Comparison of ENCODE assay signal across 17 cellular contexts in the genomic region with DNA sequence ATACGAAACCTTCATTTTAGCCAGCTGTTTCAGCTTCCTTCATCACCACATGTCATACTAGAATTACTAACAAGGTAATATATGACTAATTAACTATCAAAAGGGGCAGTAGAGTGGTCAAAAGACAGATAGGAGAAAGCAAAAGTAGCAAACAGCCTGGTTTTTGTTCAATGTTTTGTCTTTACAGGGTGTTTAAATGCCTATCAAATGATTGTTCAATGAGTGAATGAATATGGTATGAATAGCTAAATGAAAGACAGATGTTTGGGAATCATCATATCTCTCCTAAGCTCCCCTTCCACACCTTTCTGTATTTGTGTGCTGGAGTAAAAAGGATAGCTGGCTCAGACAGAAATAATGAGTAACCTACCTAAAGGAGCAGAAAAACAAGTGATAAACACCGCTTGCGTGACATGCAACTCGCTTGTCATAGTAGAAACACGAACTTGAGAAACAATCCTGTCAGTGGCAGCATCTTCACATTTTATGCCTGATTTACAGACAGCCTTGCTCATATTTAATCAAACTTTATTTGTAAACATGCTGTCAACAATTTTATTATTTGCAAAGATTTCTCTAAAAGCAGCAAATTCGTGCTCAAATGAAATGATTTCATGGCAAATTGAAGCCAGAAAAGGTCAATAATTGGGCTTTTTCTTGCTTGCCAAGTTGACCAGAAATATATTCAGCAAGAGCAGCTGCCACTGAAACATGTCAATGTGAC. TPM values are rescaled to one million over a fixed set of nuclear protein-coding genes. Genes with fewer than 3 reads are reported as not detected.
DNase-seq lines count a peak whose midpoint lies in the region; ATAC-seq and TF ChIP-seq lines count a peak whose summit lies in the region.
"Had no signal": no experiment of that assay in that cellular context is flagged by ENCODE, and none has a peak within 500 bp of the region (broad histone marks: within the 10 kb centered on the region; RNA-seq: fewer than 3 reads in every experiment).

No MANE protein-coding gene starts in this region.

- no peak overlapping the region for H3K4me3 Mint-ChIP-seq in stimulated activated naive B cell treated with anti-CD40 and anti-IgM and Interleukin-4, amounts not matched to agents 10 μg/mL and 1 μg/mL and 100 μg/mL, for 72 hours
- no peak overlapping the region for H3K4me3 Mint-ChIP-seq in type B pancreatic cell
- H3K4me3 Mint-ChIP-seq: activated naive CD8-positive, alpha-beta T cell treated with anti-CD3 and anti-CD28 coated beads for 36 hours had no signal

- H3K27me3 ChIP-seq in fibroblast of lung (ENCODE audit: control insufficient read depth, insufficient read depth, low read length): no peaks in the 10 kb centered on the region

- TF ChIP-seq CTCF in fibroblast of lung (conservative IDR thresholded peaks at IDR 0.05 in 1 of 2, IDR thresholded peaks at IDR 0.05 in 1 of 2; ENCODE audit: low read depth in 1 of 2, low read length in 2 of 2): no peak
- no peak for TF ChIP-seq CTCF in type B pancreatic cell (conservative IDR thresholded peaks at IDR 0.05)

- no peak overlapping the region for H2AFZ ChIP-seq in fibroblast of lung (ENCODE audit: low read length)

- H3K4me1 Mint-ChIP-seq in stimulated activated naive B cell treated with anti-CD40 and anti-IgM and Interleukin-4, amounts not matched to agents 10 μg/mL and 1 μg/mL and 100 μg/mL, for 72 hours: no peaks in the 10 kb centered on the region
- no peaks in the 10 kb centered on the region for H3K4me1 Mint-ChIP-seq in type B pancreatic cell (ENCODE audit: unreplicated experiment)
- H3K4me1 Mint-ChIP-seq: activated naive CD8-positive, alpha-beta T cell treated with anti-CD3 and anti-CD28 coated beads for 36 hours had no signal

- H3K9me3 Mint-ChIP-seq in stimulated activated naive B cell treated with anti-CD40 and anti-IgM and Interleukin-4, amounts not matched to agents 10 μg/mL and 1 μg/mL and 100 μg/mL, for 72 hours: peaks cover 0 to 5% of the 10 kb centered on the region in 2 donors
- no peaks in the 10 kb centered on the region for H3K9me3 Mint-ChIP-seq in type B pancreatic cell
- H3K9me3 Mint-ChIP-seq: activated naive CD8-positive, alpha-beta T cell treated with anti-CD3 and anti-CD28 coated beads for 36 hours had no signal

- no peaks in the 10 kb centered on the region for H3K27me3 Mint-ChIP-seq in stimulated activated naive B cell treated with anti-CD40 and anti-IgM and Interleukin-4, amounts not matched to agents 10 μg/mL and 1 μg/mL and 100 μg/mL, for 72 hours
- H3K27me3 Mint-ChIP-seq in type B pancreatic cell: peaks cover 14% of the 10 kb centered on the region
- H3K27me3 Mint-ChIP-seq: progenitor cell of endocrine pancreas had no signal

- H3K9me3 ChIP-seq in fibroblast of lung (ENCODE audit: control insufficient read depth, insufficient read depth, low read depth, low read length): no peaks in the 10 kb centered on the region

- peak; percentile 74 for DNase-seq in EH (ENCODE audit: low read depth)
- peak in 1 of 2 donors; percentile 38 for DNase-seq in fibroblast of lung (ENCODE audit: low read depth in 2 of 2)
- no peak for DNase-seq in activated gamma-delta T cell treated with Interleukin-2 at 50 U/mL for 16 hours
- no peak for DNase-seq in stimulated activated naive B cell treated with anti-CD40 and anti-IgM and Interleukin-4, amounts not matched to agents 10 μg/mL and 1 μg/mL and 100 μg/mL, for 72 hours
- no peak for DNase-seq in type B pancreatic cell (ENCODE audit: extremely low spot score, unreplicated experiment)
- DNase-seq in germinal center (ENCODE audit: low spot score): no peak
- DNase-seq: activated naive CD8-positive, alpha-beta T cell treated with anti-CD3 and anti-CD28 coated beads for 36 hours; AML-193; DND-41; NCI-H2029 treated with DMSO at 0.1 percent for 48 hours; NK-92 treated with Interleukin-12 subunit alpha and Interleukin-12 subunit beta, amount 100 ng/mL, for 24 hours; stimulated activated CD4-positive, alpha-beta T cell treated with anti-CD3 and anti-CD28 coated beads, Interleukin-2, amount 100 ng/mL, for 24 hours had no signal

- no peaks in the 10 kb centered on the region for H3K36me3 Mint-ChIP-seq in stimulated activated naive B cell treated with anti-CD40 and anti-IgM and Interleukin-4, amounts not matched to agents 10 μg/mL and 1 μg/mL and 100 μg/mL, for 72 hours
- H3K36me3 Mint-ChIP-seq in type B pancreatic cell: no peaks in the 10 kb centered on the region
- H3K36me3 Mint-ChIP-seq: activated naive CD8-positive, alpha-beta T cell treated with anti-CD3 and anti-CD28 coated beads for 36 hours had no signal

- peak; percentile 90 for ATAC-seq in GM19463 (IDR thresholded peaks at IDR 0.05; ENCODE audit: unreplicated experiment)
- ATAC-seq in HG03108 (IDR thresholded peaks at IDR 0.05; ENCODE audit: unreplicated experiment): peak; percentile 80
- no peak for ATAC-seq in stimulated activated naive B cell treated with anti-CD40 and anti-IgM and Interleukin-4, amounts not matched to agents 10 μg/mL and 1 μg/mL and 100 μg/mL, for 72 hours (replicated peaks)
- ATAC-seq: esophagus mucosa had no signal

- no peaks in the 10 kb centered on the region for H4K20me1 ChIP-seq in fibroblast of lung (ENCODE audit: control insufficient read depth, extremely low read depth, insufficient read depth, low read length)

- H3K4me3 ChIP-seq in fibroblast of lung (replicated peaks in 1 of 4; ENCODE audit: control extremely low read depth in 1 of 4, insufficient read depth in 1 of 4, low read depth in 3 of 4, low read length in 4 of 4): no peak overlapping the region
- H3K4me3 ChIP-seq: SK-N-MC had no signal

- no peaks in the 10 kb centered on the region for H3K79me2 ChIP-seq in fibroblast of lung (ENCODE audit: control insufficient read depth, insufficient read depth, low read length)

- no peaks in the 10 kb centered on the region for H3K4me1 ChIP-seq in fibroblast of lung (ENCODE audit: control insufficient read depth, extremely low read depth, insufficient read depth, low read length)

- peak overlapping the region; percentile 74 for H3K4me2 ChIP-seq in fibroblast of lung (ENCODE audit: extremely low read depth, insufficient read depth, low read length)

- peak overlapping the region; percentile 2 for H3K27ac ChIP-seq in fibroblast of lung (ENCODE audit: insufficient read depth, low read length)
- H3K27ac ChIP-seq: SK-N-MC had no signal

- H3K36me3 ChIP-seq in fibroblast of lung (ENCODE audit: control insufficient read depth, insufficient read depth, low read length): no peaks in the 10 kb centered on the region

- no peak overlapping the region for H3K27ac Mint-ChIP-seq in stimulated activated naive B cell treated with anti-CD40 and anti-IgM and Interleukin-4, amounts not matched to agents 10 μg/mL and 1 μg/mL and 100 μg/mL, for 72 hours
- H3K27ac Mint-ChIP-seq in type B pancreatic cell: no peak overlapping the region
- H3K27ac Mint-ChIP-seq: activated naive CD8-positive, alpha-beta T cell treated with anti-CD3 and anti-CD28 coated beads for 36 hours; progenitor cell of endocrine pancreas had no signal

- H3K9ac ChIP-seq in fibroblast of lung (ENCODE audit: insufficient read depth, low read length): no peak overlapping the region

RNA-seq across cellular contexts. Expression of a gene that starts 34.1 kb away (rescaled TPM):
- total RNA-seq in fibroblast of lung: 8.7 and 9.9 TPM in 2 replicates
- polyA plus RNA-seq in fibroblast of lung: 5.9 and 31.1 TPM in 2 replicates
- 3.1 and 14.6 TPM in 2 replicates for polyA plus RNA-seq in fibroblast of lung (2012)
- 4.1 and 14.0 TPM in 2 replicates for polyA minus RNA-seq in fibroblast of lung (ENCODE audit: low replicate concordance)
- total RNA-seq in type B pancreatic cell (ENCODE audit: low replicate concordance): 2.6 and 7.8 TPM in 2 replicates
- total RNA-seq: activated naive CD8-positive, alpha-beta T cell treated with anti-CD3 and anti-CD28 coated beads for 36 hours had no signal

Comparison
In these comparisons a context has a peak if more than half of its experiments do, and no peak if none do; other contexts are left out.
1. ATAC-seq: peak in GM19463 (single experiment) and HG03108 (single experiment); none in stimulated activated naive B cell treated with anti-CD40 and anti-IgM and Interleukin-4, amounts not matched to agents 10 μg/mL and 1 μg/mL and 100 μg/mL, for 72 hours (0 of 2).